22 cellular contexts compared by ENCODE assay signal in the genomic region with DNA sequence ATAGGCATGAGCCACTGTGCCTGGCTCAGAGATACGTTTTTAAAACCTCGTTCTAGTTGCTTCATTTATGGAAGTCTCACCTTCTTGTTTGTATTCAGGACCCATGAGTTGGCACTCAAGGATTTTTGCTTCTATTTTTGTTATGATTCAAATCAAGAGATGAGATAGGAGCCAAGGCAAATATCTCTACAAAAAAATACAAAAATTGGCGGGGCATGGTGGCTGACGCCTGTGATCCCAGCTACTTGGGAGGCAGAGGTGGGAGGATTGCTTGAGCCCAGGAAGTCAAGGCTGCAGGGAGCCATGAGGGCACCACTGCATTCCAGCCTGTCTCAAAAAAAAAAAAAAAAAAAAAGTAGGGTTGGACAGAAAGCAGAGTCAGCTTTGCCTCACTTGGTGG. TPM values are rescaled to one million over a fixed set of nuclear protein-coding genes. Genes with fewer than 3 reads are reported as not detected.
DNase-seq lines count a peak whose midpoint lies in the region; ATAC-seq, FAIRE-seq and TF ChIP-seq lines count a peak whose summit lies in the region.
"Had no signal": no experiment of that assay in that cellular context is flagged by ENCODE, and none has a peak within 500 bp of the region (broad histone marks: within the 10 kb centered on the region; RNA-seq: fewer than 3 reads in every experiment).

No MANE protein-coding gene starts in this region.

- H3K4me1 ChIP-seq in HCT116 (ENCODE audit: control insufficient read depth in 1 of 2, insufficient read depth in 2 of 2, low read length in 2 of 2) (peaks cover 78 to 82% of the 10 kb centered on the region in 2 experiments), astrocyte (ENCODE audit: insufficient read depth, low read length) (peaks cover 25% of the 10 kb centered on the region), lower lobe of right lung (peaks cover 27% of the 10 kb centered on the region), stomach (peaks cover 28 to 60% (median 48%) of the 10 kb centered on the region in 4 donors), GM23338 (ENCODE audit: insufficient read depth) (peaks cover 8% of the 10 kb centered on the region)

- H3K36me3 ChIP-seq in HCT116 (ENCODE audit: control insufficient read depth in 1 of 2, insufficient read depth in 2 of 2, low read length in 2 of 2) = no peaks in the 10 kb centered on the region
- no peaks in the 10 kb centered on the region for H3K36me3 ChIP-seq in astrocyte (ENCODE audit: insufficient read depth, low read length)
- no peaks in the 10 kb centered on the region for H3K36me3 ChIP-seq in lower lobe of right lung
- no peaks in the 10 kb centered on the region for H3K36me3 ChIP-seq in stomach
- H3K36me3 ChIP-seq in GM23338 (ENCODE audit: insufficient read depth) = no peaks in the 10 kb centered on the region
- H3K36me3 ChIP-seq: BLaER1 had no signal

- BruUV-seq in HCT116 (replicated peaks; lab: Mats Ljungman, UMichigan) = no TSS peak

- H3K9me3 ChIP-seq in HCT116 (ENCODE audit: control insufficient read depth in 1 of 2, insufficient read depth in 1 of 2, low read depth in 1 of 2, low read length in 2 of 2) = no peaks in the 10 kb centered on the region
- no peaks in the 10 kb centered on the region for H3K9me3 ChIP-seq in astrocyte (ENCODE audit: insufficient read depth, low read depth, low read length)
- H3K9me3 ChIP-seq in lower lobe of right lung = no peaks in the 10 kb centered on the region
- no peaks in the 10 kb centered on the region for H3K9me3 ChIP-seq in stomach
- H3K9me3 ChIP-seq: BLaER1 had no signal

- H3K79me2 ChIP-seq in HCT116 (ENCODE audit: insufficient read depth, low read length) (no peaks in the 10 kb centered on the region), astrocyte (ENCODE audit: insufficient read depth, low read length) (no peaks in the 10 kb centered on the region), GM23338 (replicated peaks; ENCODE audit: insufficient read depth) (no peaks in the 10 kb centered on the region)

- ATAC-seq in HCT116 (no peak), lower lobe of right lung (no peak), HG03520 (IDR thresholded peaks at IDR 0.05; ENCODE audit: unreplicated experiment) (no peak), GM23338 (no peak)
- ATAC-seq: GM12878, HepG2 had no signal

- peak overlapping the region; percentile 87; the same call in 1 of the 2 replicates for H3K27ac ChIP-seq in HCT116 (ENCODE audit: low read depth, low read length)
- H3K27ac ChIP-seq in astrocyte (ENCODE audit: low read depth, low read length) = peak overlapping the region; percentile 93
- peak overlapping the region; percentile 72 for H3K27ac ChIP-seq in lower lobe of right lung
- peak overlapping the region; percentile 83 to 90 (median 86) for H3K27ac ChIP-seq in stomach
- no peak overlapping the region for H3K27ac ChIP-seq in GM23338 (ENCODE audit: low read depth)
- H3K27ac ChIP-seq: BLaER1 had no signal

- no peak for TF ChIP-seq RAD21 in HCT116 (IDR thresholded peaks at IDR 0.05; ENCODE audit: low read depth)

- TF ChIP-seq POLR2A in HCT116 (IDR thresholded peaks at IDR 0.05; ENCODE audit: borderline replicate concordance, extremely low read depth, insufficient read depth, insufficient read length) = no peak
- TF ChIP-seq POLR2A in stomach (IDR thresholded peaks at IDR 0.05) = no peak

- H3K27me3 ChIP-seq in HCT116 (ENCODE audit: insufficient read depth, low read length) (no peaks in the 10 kb centered on the region), astrocyte (ENCODE audit: insufficient read depth, low read length) (no peaks in the 10 kb centered on the region), lower lobe of right lung (ENCODE audit: low read depth) (no peaks in the 10 kb centered on the region), stomach (no peaks in the 10 kb centered on the region), GM23338 (ENCODE audit: insufficient read depth) (no peaks in the 10 kb centered on the region)
- H3K27me3 ChIP-seq: BLaER1 had no signal

- DNase-seq in HCT116 (ENCODE audit: low read depth, low spot score) = no peak
- DNase-seq in astrocyte (ENCODE audit: low read depth) = no peak
- no peak for DNase-seq in lower lobe of right lung
- DNase-seq in stomach = no peak
- no peak for DNase-seq in T-helper 1 cell
- no peak for DNase-seq in activated CD4-positive, alpha-beta T cell treated with anti-CD3 and anti-CD28 coated beads, Interleukin-2, amount 10 ng/mL, durations not matched to agents 7 days and 5 days
- no peak for DNase-seq in GM23338 (ENCODE audit: low spot score)
- DNase-seq: CD4-positive, alpha-beta memory T cell; DMS153; GF-D8; KG1; MV-4-11; NCI-H1417; NCI-H1930; NCI-H345; NCI-H526 had no signal

- H3K36me3 Mint-ChIP-seq in astrocyte (ENCODE audit: low read depth, unreplicated experiment) (peaks cover 4% of the 10 kb centered on the region), GM23338 (ENCODE audit: low read depth) (no peaks in the 10 kb centered on the region; the same call in 2 of the 3 replicates)
- no peaks in the 10 kb centered on the region for H3K36me3 Mint-ChIP-seq in activated CD4-positive, alpha-beta T cell treated with anti-CD3 and anti-CD28 coated beads, Interleukin-2, amount 10 ng/mL, durations not matched to agents 7 days and 5 days (ENCODE audit: low read depth)
- H3K36me3 Mint-ChIP-seq: CD4-positive, alpha-beta memory T cell had no signal

- H3K4me3 ChIP-seq in HCT116 (replicated peaks in 1 of 2; ENCODE audit: low read depth in 1 of 2, low read length in 2 of 2) = no peak overlapping the region
- H3K4me3 ChIP-seq in astrocyte (ENCODE audit: insufficient read depth, low read depth, low read length) = no peak overlapping the region
- H3K4me3 ChIP-seq in lower lobe of right lung = no peak overlapping the region
- H3K4me3 ChIP-seq in stomach = no peak overlapping the region
- H3K4me3 ChIP-seq in GM23338 = no peak overlapping the region
- H3K4me3 ChIP-seq: BLaER1, GM12878 had no signal

- intact Hi-C loops in HCT116 (cut with micrococcal nuclease) (no loop called here), lower lobe of right lung (cut with DNase I) (no loop called here), stomach (cut with DNase I; ENCODE audit: low total_unique reads) (no loop called here)

- 52 to 80% (median 55%) methylated on average over 4 of the region's 4 CpGs for WGBS in stomach, 5 donors

- H3K4me2 ChIP-seq in HCT116 (ENCODE audit: low read length) = no peak overlapping the region
- H3K4me2 ChIP-seq in astrocyte (ENCODE audit: low read length) = no peak overlapping the region
- no peak overlapping the region for H3K4me2 ChIP-seq in GM23338
- H3K4me2 ChIP-seq: BLaER1 had no signal

- RAD21 ChIA-PET in HCT116 (lab: Charles Lee; ENCODE audit: low non-redundant PET in 1 of 2, low total read pairs in 2 of 2, uncharacterized antibody in 2 of 2, unreplicated experiment in 2 of 2) = no interaction called here

- H3K9me3 Mint-ChIP-seq in astrocyte (ENCODE audit: unreplicated experiment) (peaks cover 2% of the 10 kb centered on the region), GM23338 (peaks cover 3% of the 10 kb centered on the region; the same call in 2 of the 3 replicates)
- H3K9me3 Mint-ChIP-seq in activated CD4-positive, alpha-beta T cell treated with anti-CD3 and anti-CD28 coated beads, Interleukin-2, amount 10 ng/mL, durations not matched to agents 7 days and 5 days = no peaks in the 10 kb centered on the region

- no peak for FAIRE-seq in astrocyte (lab: Jason Lieb, UNC)
- FAIRE-seq: GM12878, GM18507, H1, HepG2 had no signal

- no peaks in the 10 kb centered on the region for H4K20me1 ChIP-seq in HCT116 (ENCODE audit: insufficient read depth)
- no peaks in the 10 kb centered on the region for H4K20me1 ChIP-seq in astrocyte (ENCODE audit: insufficient read depth, low read length)
- H4K20me1 ChIP-seq in GM23338 (replicated peaks; ENCODE audit: insufficient read depth) = no peaks in the 10 kb centered on the region
- H4K20me1 ChIP-seq: BLaER1 had no signal

- H3F3A ChIP-seq in GM23338 (replicated peaks; ENCODE audit: low read depth) = no peaks in the 10 kb centered on the region

- H3K4me3 Mint-ChIP-seq in astrocyte (ENCODE audit: unreplicated experiment) (no peak overlapping the region), GM23338 (no peak overlapping the region)
- H3K4me3 Mint-ChIP-seq in activated CD4-positive, alpha-beta T cell treated with anti-CD3 and anti-CD28 coated beads, Interleukin-2, amount 10 ng/mL, durations not matched to agents 7 days and 5 days = no peak overlapping the region
- H3K4me3 Mint-ChIP-seq: CD4-positive, alpha-beta memory T cell had no signal

- no peak overlapping the region for H2AFZ ChIP-seq in HCT116 (ENCODE audit: low read depth, low read length, poor library complexity, severe bottlenecking)
- no peak overlapping the region for H2AFZ ChIP-seq in astrocyte (ENCODE audit: low read depth, low read length)
- no peak overlapping the region for H2AFZ ChIP-seq in GM23338

- no peak for TF ChIP-seq EP300 in stomach (IDR thresholded peaks at IDR 0.05)

- no peak for TF ChIP-seq CTCF in HCT116 (IDR thresholded peaks at IDR 0.05 in 2 of 3, conservative IDR thresholded peaks at IDR 0.05 in 1 of 3; ENCODE audit: borderline replicate concordance in 1 of 3, insufficient read depth in 1 of 3, low read depth in 2 of 3, low read length in 2 of 3)
- TF ChIP-seq CTCF in astrocyte (IDR thresholded peaks at IDR 0.05; ENCODE audit: insufficient read depth, low read depth, low read length) = no peak
- no peak for TF ChIP-seq CTCF in lower lobe of right lung (IDR thresholded peaks at IDR 0.05)
- no peak for TF ChIP-seq CTCF in stomach (IDR thresholded peaks at IDR 0.05)
- TF ChIP-seq CTCF in GM23338 (conservative IDR thresholded peaks at IDR 0.05; ENCODE audit: low read depth in 2 of 2) = no peak

- POLR2A ChIA-PET in HCT116 (lab: Charles Lee) = interaction anchor here (1.4 to 2.4 kb wide), 2 partner anchors 9 to 15 kb away, joined by 3 to 9 read pairs; no protein-coding TSS in a partner anchor
- POLR2A ChIA-PET in activated CD4-positive, alpha-beta T cell treated with anti-CD3 and anti-CD28 coated beads, Interleukin-2, amount 10 ng/mL, durations not matched to agents 7 days and 5 days (lab: Charles Lee) = no interaction called here

- H3K27ac Mint-ChIP-seq in astrocyte (ENCODE audit: unreplicated experiment) (no peak overlapping the region), GM23338 (no peak overlapping the region)
- no peak overlapping the region for H3K27ac Mint-ChIP-seq in activated CD4-positive, alpha-beta T cell treated with anti-CD3 and anti-CD28 coated beads, Interleukin-2, amount 10 ng/mL, durations not matched to agents 7 days and 5 days
- H3K27ac Mint-ChIP-seq: CD4-positive, alpha-beta memory T cell had no signal

- H3K27me3 Mint-ChIP-seq in astrocyte (ENCODE audit: low read depth, unreplicated experiment) (no peaks in the 10 kb centered on the region), GM23338 (ENCODE audit: insufficient read depth, low read depth, poor library complexity) (peaks cover 1% of the 10 kb centered on the region)
- H3K27me3 Mint-ChIP-seq in activated CD4-positive, alpha-beta T cell treated with anti-CD3 and anti-CD28 coated beads, Interleukin-2, amount 10 ng/mL, durations not matched to agents 7 days and 5 days = peaks cover 2% of the 10 kb centered on the region

- peaks cover 17% of the 10 kb centered on the region for H3K4me1 Mint-ChIP-seq in astrocyte (ENCODE audit: low read depth, unreplicated experiment)
- H3K4me1 Mint-ChIP-seq in activated CD4-positive, alpha-beta T cell treated with anti-CD3 and anti-CD28 coated beads, Interleukin-2, amount 10 ng/mL, durations not matched to agents 7 days and 5 days = no peaks in the 10 kb centered on the region
- H3K4me1 Mint-ChIP-seq in GM23338 = peaks cover 4% of the 10 kb centered on the region
- H3K4me1 Mint-ChIP-seq: CD4-positive, alpha-beta memory T cell had no signal

- no peaks in the 10 kb centered on the region for H3K9me2 ChIP-seq in HCT116 (ENCODE audit: insufficient read depth)
- no peaks in the 10 kb centered on the region for H3K9me2 ChIP-seq in GM23338 (ENCODE audit: insufficient read depth)

- H3K9ac ChIP-seq in HCT116 (ENCODE audit: low read length) (no peak overlapping the region), astrocyte (ENCODE audit: low read length) (no peak overlapping the region)
- H3K9ac ChIP-seq: BLaER1 had no signal

- CTCF ChIA-PET in HCT116 (lab: Charles Lee) = no interaction called here
- CTCF ChIA-PET in activated CD4-positive, alpha-beta T cell treated with anti-CD3 and anti-CD28 coated beads, Interleukin-2, amount 10 ng/mL, durations not matched to agents 7 days and 5 days (lab: Charles Lee) = no interaction called here

RNA-seq across cellular contexts. Expression of a gene that starts 36.8 kb away (rescaled TPM):
- 777 TPM for total RNA-seq in HCT116 (2021; ENCODE audit: unreplicated experiment)
- 536 and 725 TPM in 2 replicates for polyA plus RNA-seq in HCT116 (2012)
- 81.5 and 119 TPM in 2 replicates for total RNA-seq in astrocyte
- 65.1 TPM for total RNA-seq in lower lobe of right lung
- total RNA-seq in stomach = 100 to 1,000 TPM in 3 of 5 donors, 10 to 100 TPM in 1, 1 to 10 TPM in 1; 3.5 to 201 (median 134) TPM
- polyA plus RNA-seq in stomach = 10 to 100 TPM; 31.4 to 47.7 (median 41.4) TPM
- total RNA-seq in activated CD4-positive, alpha-beta T cell treated with anti-CD3 and anti-CD28 coated beads, Interleukin-2, amount 10 ng/mL, durations not matched to agents 7 days and 5 days = under 1 TPM; 0.22 to 0.35 TPM
- 51.3 and 59.8 TPM in 2 replicates for total RNA-seq in GM23338 (2014; rRNA removed; shearing (Covaris generic))
- 19.7 and 22.9 TPM in 2 replicates for polyA plus RNA-seq in GM23338 (2016; fragmentation: Nextera tagmentation; extraction: Ambion mirVana)
